8 cellular contexts compared by ENCODE assay signal in the genomic region with DNA sequence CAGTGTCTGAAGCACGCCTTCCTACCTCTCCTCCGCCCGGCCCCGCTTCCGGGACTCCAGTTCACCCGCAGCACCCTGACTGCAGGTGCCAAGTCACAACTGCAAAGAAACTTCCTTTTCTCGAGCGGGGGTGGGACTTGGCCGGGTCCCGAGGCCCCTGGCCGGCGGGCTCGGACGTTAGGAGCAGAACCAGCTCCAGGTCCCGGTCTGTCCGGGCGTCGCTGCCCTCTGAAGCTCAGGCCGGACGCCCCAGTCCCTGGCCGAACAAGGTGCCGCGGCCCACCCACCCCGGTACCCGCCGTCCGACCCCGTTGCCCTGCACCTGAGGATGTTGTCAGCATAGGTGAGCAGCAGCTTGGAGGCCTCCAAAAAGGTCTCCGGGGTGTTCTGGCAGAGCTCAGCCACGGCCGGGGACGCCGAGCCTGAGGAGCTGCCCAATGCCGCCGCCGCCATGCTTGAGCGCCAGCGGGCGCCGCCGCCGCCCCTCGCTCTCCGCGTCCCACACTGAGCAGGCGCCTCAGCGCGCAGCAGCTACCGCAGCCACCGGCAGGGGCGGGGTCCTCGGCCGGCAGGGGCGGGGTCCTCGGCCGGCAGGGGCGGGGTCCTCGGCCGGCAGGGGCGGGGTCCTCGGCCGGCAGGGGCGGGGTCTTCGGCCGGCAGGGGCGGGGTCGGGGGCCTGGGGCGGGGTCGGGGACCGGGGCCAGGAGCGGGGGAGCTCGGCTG. TPM values are rescaled to one million over a fixed set of nuclear protein-coding genes. Genes with fewer than 3 reads are reported as not detected.
A peak's percentile ranks its signal among the peaks of the same experiment; 100 is the strongest.
DNase-seq lines count a peak whose midpoint lies in the region; ATAC-seq, FAIRE-seq and TF ChIP-seq lines count a peak whose summit lies in the region.

A gene with protein sequence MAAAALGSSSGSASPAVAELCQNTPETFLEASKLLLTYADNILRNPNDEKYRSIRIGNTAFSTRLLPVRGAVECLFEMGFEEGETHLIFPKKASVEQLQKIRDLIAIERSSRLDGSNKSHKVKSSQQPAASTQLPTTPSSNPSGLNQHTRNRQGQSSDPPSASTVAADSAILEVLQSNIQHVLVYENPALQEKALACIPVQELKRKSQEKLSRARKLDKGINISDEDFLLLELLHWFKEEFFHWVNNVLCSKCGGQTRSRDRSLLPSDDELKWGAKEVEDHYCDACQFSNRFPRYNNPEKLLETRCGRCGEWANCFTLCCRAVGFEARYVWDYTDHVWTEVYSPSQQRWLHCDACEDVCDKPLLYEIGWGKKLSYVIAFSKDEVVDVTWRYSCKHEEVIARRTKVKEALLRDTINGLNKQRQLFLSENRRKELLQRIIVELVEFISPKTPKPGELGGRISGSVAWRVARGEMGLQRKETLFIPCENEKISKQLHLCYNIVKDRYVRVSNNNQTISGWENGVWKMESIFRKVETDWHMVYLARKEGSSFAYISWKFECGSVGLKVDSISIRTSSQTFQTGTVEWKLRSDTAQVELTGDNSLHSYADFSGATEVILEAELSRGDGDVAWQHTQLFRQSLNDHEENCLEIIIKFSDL (minus strand): TSS at position 506 of the 723 bp plus-strand sequence. CDS start 53 bp downstream, at position 453.

- POLR2A ChIA-PET in CD4-positive, alpha-beta memory T cell (lab: Charles Lee; ENCODE audit: partially characterized antibody), result interaction anchor here (0.8 to 2.0 kb wide), 13 partner anchors 10 to 1866 kb away, joined by 3 to 10 read pairs (median 4); partner anchors contain the start of genes NKIRAS1, RPL15 and TOP2B
- POLR2A ChIA-PET in endothelial cell of umbilical vein (lab: Charles Lee), result interaction anchor here (0.6 to 1.3 kb wide), 4 partner anchors 15 to 348 kb away, joined by 3 to 12 read pairs (median 4); no protein-coding TSS in a partner anchor

- H4K20me1 ChIP-seq in OCI-LY1 (ENCODE audit: insufficient read depth, low read length), result no peaks in the 10 kb centered on the region
- H4K20me1 ChIP-seq in endothelial cell of umbilical vein (replicated peaks; ENCODE audit: control insufficient read depth, extremely low read depth, insufficient read depth, low read length), result no peaks in the 10 kb centered on the region

- peaks cover 6 to 11% of the 10 kb centered on the region in 2 donors for H3K36me3 Mint-ChIP-seq in CD4-positive, alpha-beta memory T cell

- peaks cover 22 to 53% (median 36%) of the 10 kb centered on the region in 4 donors for H3K4me1 Mint-ChIP-seq in CD4-positive, alpha-beta memory T cell

- H3K27me3 ChIP-seq in CD4-positive, alpha-beta memory T cell (ENCODE audit: insufficient read depth, low read length), result no peaks in the 10 kb centered on the region
- no peaks in the 10 kb centered on the region for H3K27me3 ChIP-seq in OCI-LY1 (ENCODE audit: insufficient read depth, low read length)
- no peaks in the 10 kb centered on the region for H3K27me3 ChIP-seq in endothelial cell of umbilical vein (ENCODE audit: control insufficient read depth in 2 of 2, insufficient read depth in 2 of 2, low read length in 2 of 2)

- peaks cover 38% of the 10 kb centered on the region for H3K79me2 ChIP-seq in OCI-LY1 (ENCODE audit: insufficient read depth, low read length)
- peaks cover 19% of the 10 kb centered on the region for H3K79me2 ChIP-seq in endothelial cell of umbilical vein (ENCODE audit: control insufficient read depth, insufficient read depth, low read length)

- peak within 1 kb of the TSS; percentile 99 for H3K4me2 ChIP-seq in OCI-LY1 (ENCODE audit: low read length)
- peak within 1 kb of the TSS; percentile 93 for H3K4me2 ChIP-seq in endothelial cell of umbilical vein (ENCODE audit: insufficient read depth, low read length)

- H3K9me3 Mint-ChIP-seq in CD4-positive, alpha-beta memory T cell, result no peaks in the 10 kb centered on the region

- peak; percentile 84 to 87 (median 86) for DNase-seq in CD4-positive, alpha-beta memory T cell
- DNase-seq in activated CD8-positive, alpha-beta memory T cell treated with anti-CD3 and anti-CD28 coated beads, Interleukin-2, amount 50 U/mL, for 4 hours, result peak; percentile 85
- DNase-seq in endothelial cell of umbilical vein (ENCODE audit: low read depth, low spot score), result peak; percentile 81
- DNase-seq in middle frontal gyrus (ENCODE audit: extremely low spot score, low spot score), result peak; percentile 73
- DNase-seq in stimulated activated CD8-positive, alpha-beta memory T cell treated with anti-CD3 and anti-CD28 coated beads, Interleukin-2, amount 100 ng/mL, for 1 hour (ENCODE audit: low read depth in 2 of 2), result peak; percentile 69 to 75

- H3K27ac Mint-ChIP-seq in CD4-positive, alpha-beta memory T cell, result peak within 1 kb of the TSS; percentile 89 to 95 (median 94)

- peak within 1 kb of the TSS; percentile 83 for H3K27ac ChIP-seq in CD4-positive, alpha-beta memory T cell (ENCODE audit: low read depth, low read length)
- H3K27ac ChIP-seq in OCI-LY1 (ENCODE audit: low read depth, low read length, poor library complexity, severe bottlenecking), result peak within 1 kb of the TSS; percentile 82
- H3K27ac ChIP-seq in endothelial cell of umbilical vein (ENCODE audit: insufficient read depth, low read depth, low read length), result peak within 1 kb of the TSS; percentile 47

- peak within 1 kb of the TSS; percentile 32 to 69 for H3K4me3 ChIP-seq in CD4-positive, alpha-beta memory T cell (ENCODE audit: low read length in 2 of 2)
- peak within 1 kb of the TSS; percentile 92 for H3K4me3 ChIP-seq in OCI-LY1 (ENCODE audit: low read depth, low read length, poor library complexity, severe bottlenecking)
- H3K4me3 ChIP-seq in endothelial cell of umbilical vein (replicated peaks in 1 of 3; ENCODE audit: insufficient read depth in 1 of 3, low read depth in 1 of 3, low read length in 3 of 3), result peak within 1 kb of the TSS; percentile 57 to 98 (median 81)

- H3K4me3 Mint-ChIP-seq in CD4-positive, alpha-beta memory T cell, result peak within 1 kb of the TSS; percentile 88 to 97 (median 92)

- H3K4me1 ChIP-seq in CD4-positive, alpha-beta memory T cell (ENCODE audit: insufficient read depth, low read length), result peaks cover 41% of the 10 kb centered on the region
- H3K4me1 ChIP-seq in OCI-LY1 (ENCODE audit: insufficient read depth, low read length, severe bottlenecking) (peaks cover 53% of the 10 kb centered on the region), endothelial cell of umbilical vein (ENCODE audit: control insufficient read depth, extremely low read depth, insufficient read depth, low read length) (peaks cover 13% of the 10 kb centered on the region)

- intact Hi-C loops in CD4-positive, alpha-beta memory T cell (cut with micrococcal nuclease), result loop anchor here (1.0 to 5.0 kb wide), 6 partner anchors 7 to 1838 kb away; partner anchors contain the start of genes NR1D2, OXSM and TOP2B
- intact Hi-C loops in endothelial cell of umbilical vein (cut with micrococcal nuclease), result loop anchor here (1.0 to 5.0 kb wide), 4 partner anchors 74 to 351 kb away; no protein-coding TSS in a partner anchor

- dilution Hi-C loops in endothelial cell of umbilical vein (cut with MboI; ENCODE audit: extremely low pct_ligation_motif_present, low sequenced_read_pairs), result no loop called here

- H2AFZ ChIP-seq in OCI-LY1 (ENCODE audit: low read length) (peak within 1 kb of the TSS; percentile 51; the same call in 1 of the 2 replicates), endothelial cell of umbilical vein (ENCODE audit: low read depth, low read length) (peak within 1 kb of the TSS; percentile 99)

- H3K9me1 ChIP-seq in endothelial cell of umbilical vein (replicated peaks; ENCODE audit: control insufficient read depth, extremely low read depth, insufficient read depth, low read length), result no peaks in the 10 kb centered on the region

- H3K27me3 Mint-ChIP-seq in CD4-positive, alpha-beta memory T cell, result no peaks in the 10 kb centered on the region

- H3K9me3 ChIP-seq in CD4-positive, alpha-beta memory T cell (ENCODE audit: control insufficient read depth in 1 of 2, low read length in 2 of 2), result no peaks in the 10 kb centered on the region
- no peaks in the 10 kb centered on the region for H3K9me3 ChIP-seq in OCI-LY1 (ENCODE audit: low read length)
- H3K9me3 ChIP-seq in endothelial cell of umbilical vein (replicated peaks; ENCODE audit: control insufficient read depth, insufficient read depth, low read length), result no peaks in the 10 kb centered on the region

- no peak for FAIRE-seq in endothelial cell of umbilical vein (lab: Jason Lieb, UNC)

- peaks cover 2% of the 10 kb centered on the region for H3K36me3 ChIP-seq in CD4-positive, alpha-beta memory T cell (ENCODE audit: insufficient read depth, low read length)
- H3K36me3 ChIP-seq in OCI-LY1 (ENCODE audit: insufficient read depth, low read length) (peaks cover 19% of the 10 kb centered on the region), endothelial cell of umbilical vein (ENCODE audit: control insufficient read depth in 2 of 2, extremely low read depth in 1 of 2, insufficient read depth in 2 of 2, low read length in 2 of 2) (no peaks in the 10 kb centered on the region)

- H3K9ac ChIP-seq in OCI-LY1 (ENCODE audit: low read length) (peak within 1 kb of the TSS; percentile 89), endothelial cell of umbilical vein (replicated peaks; ENCODE audit: extremely low read depth, insufficient read depth, low read length) (peak within 1 kb of the TSS; percentile 82)

- no peaks in the 10 kb centered on the region for H3K9me2 ChIP-seq in OCI-LY1 (ENCODE audit: low read depth, low read length)

- CTCF ChIA-PET in CD4-positive, alpha-beta memory T cell (lab: Charles Lee; ENCODE audit: partially characterized antibody), result interaction anchor here (0.8 to 2.3 kb wide), 7 partner anchors 10 to 135 kb away, joined by 3 to 7 read pairs (median 4); no protein-coding TSS in a partner anchor
- CTCF ChIA-PET in endothelial cell of umbilical vein (lab: Charles Lee), result interaction anchor here (0.8 to 2.4 kb wide), 13 partner anchors 9 to 137 kb away, joined by 3 to 20 read pairs (median 4); no protein-coding TSS in a partner anchor

- BruUV-seq in endothelial cell of umbilical vein (replicated peaks; lab: Mats Ljungman, UMichigan), result no TSS peak

- peak; percentile 74 for ATAC-seq in GM19438 (IDR thresholded peaks at IDR 0.05; ENCODE audit: low read depth, unreplicated experiment)
- peak; percentile 63 for ATAC-seq in HG03565 (IDR thresholded peaks at IDR 0.05; ENCODE audit: unreplicated experiment)

- TF ChIP-seq CTCF in OCI-LY1 (IDR thresholded peaks at IDR 0.05; ENCODE audit: low read length) (no peak), endothelial cell of umbilical vein (IDR thresholded peaks at IDR 0.05; ENCODE audit: extremely low read depth in 1 of 2, insufficient read depth in 1 of 2, low read depth in 1 of 2, low read length in 2 of 2) (peak in 1 of 2 donors; percentile 5)

- TF ChIP-seq POLR2A in endothelial cell of umbilical vein (IDR thresholded peaks at IDR 0.05; ENCODE audit: low read depth, low read length), result peak; percentile 89

- no peaks in the 10 kb centered on the region for H3F3A ChIP-seq in OCI-LY1 (ENCODE audit: insufficient read depth, low read length)

RNA-seq across cellular contexts. Expression of the gene that starts here (rescaled TPM):
- total RNA-seq in CD4-positive, alpha-beta memory T cell, result 10 to 100 TPM; 71.3 to 74.3 TPM
- polyA plus RNA-seq in CD4-positive, alpha-beta memory T cell, result 10 to 100 TPM; 52.0 to 58.1 TPM
- total RNA-seq in endothelial cell of umbilical vein, result 29.6 and 31.5 TPM in 2 replicates
- 3.5 and 5.3 TPM in 2 replicates for polyA plus RNA-seq in endothelial cell of umbilical vein
- polyA plus RNA-seq in endothelial cell of umbilical vein (2011; cell fraction: cytosol; rRNA removed), result 7.6 and 8.3 TPM in 2 replicates
- polyA plus RNA-seq in endothelial cell of umbilical vein (2011; cell fraction: nucleus; rRNA removed), result 17.7 and 21.1 TPM in 2 replicates
- 20.1 and 25.0 TPM in 2 replicates for polyA plus RNA-seq in endothelial cell of umbilical vein (2012)
- 12.3 and 13.9 TPM in 2 replicates for polyA minus RNA-seq in endothelial cell of umbilical vein
- polyA minus RNA-seq in endothelial cell of umbilical vein (2011; cell fraction: cytosol; rRNA and poly(A)+ RNA removed), result 9.7 TPM
- 37.9 and 55.0 TPM in 2 replicates for polyA minus RNA-seq in endothelial cell of umbilical vein (2011; cell fraction: nucleus; rRNA and poly(A)+ RNA removed)

Comparison
In these comparisons a context has a peak if more than half of its experiments do, and no peak if none do; other contexts are left out.
1. Peak in every context shown above with its lines: DNase-seq, ATAC-seq, H3K4me3 ChIP-seq and H3K27ac ChIP-seq.